In genomic region chr7:135977020-135977741, GRCh38 we compare ENCODE assay signal across 8 cellular contexts. TPM values are rescaled to one million over a fixed set of nuclear protein-coding genes. Genes with fewer than 3 reads are reported as not detected.
DNase-seq lines count a peak whose midpoint lies in the region; ATAC-seq, FAIRE-seq and TF ChIP-seq lines count a peak whose summit lies in the region.

TSS of gene MTPN (minus strand) at chr7:135977359. CDS start at chr7:135977100, 259 bp downstream.

- H3K79me2 ChIP-seq in keratinocyte (ENCODE audit: control insufficient read depth, insufficient read depth, low read length) = peaks cover 51% of the 10 kb centered on the region

- peak; percentile 75 for TF ChIP-seq POLR2A in GM19099 (IDR thresholded peaks at IDR 0.05; ENCODE audit: extremely low read depth, insufficient read length, low read depth)

- H3K27me3 ChIP-seq in keratinocyte (ENCODE audit: control insufficient read depth, extremely low read depth, insufficient read depth, low read length) = no peaks in the 10 kb centered on the region

- peak within 1 kb of the TSS; percentile 73 for H3K27ac ChIP-seq in keratinocyte (ENCODE audit: control insufficient read depth, insufficient read depth, low read length)

- H4K20me1 ChIP-seq in keratinocyte (ENCODE audit: control insufficient read depth, extremely low read depth, insufficient read depth, low read length) = no peaks in the 10 kb centered on the region

- no peaks in the 10 kb centered on the region for H3K9me1 ChIP-seq in keratinocyte (ENCODE audit: control insufficient read depth, extremely low read depth, insufficient read depth, low read length)

- peak within 1 kb of the TSS; percentile 90 for H3K4me2 ChIP-seq in keratinocyte (ENCODE audit: control insufficient read depth, extremely low read depth, insufficient read depth, low read depth, low read length)

- peak within 1 kb of the TSS; percentile 70 for H2AFZ ChIP-seq in keratinocyte (ENCODE audit: control insufficient read depth, low read length)

- H3K9ac ChIP-seq in keratinocyte (ENCODE audit: control insufficient read depth, extremely low read depth, insufficient read depth, low read length) = peak within 1 kb of the TSS; percentile 86

- H3K9me3 ChIP-seq in keratinocyte (ENCODE audit: control insufficient read depth, low read depth, low read length) = no peaks in the 10 kb centered on the region

- ATAC-seq in HG03432 (IDR thresholded peaks at IDR 0.05; ENCODE audit: unreplicated experiment) = peak; percentile 64

- H3K4me1 ChIP-seq in keratinocyte (ENCODE audit: control insufficient read depth, extremely low read depth, insufficient read depth, low read length) = peaks cover 19% of the 10 kb centered on the region

- TF ChIP-seq CTCF in keratinocyte (optimal IDR thresholded peaks at IDR 0.05 in 1 of 3, IDR thresholded peaks at IDR 0.05 in 1 of 3, conservative IDR thresholded peaks at IDR 0.05 in 1 of 3; ENCODE audit: extremely low read depth in 1 of 3, insufficient read depth in 2 of 3, low read length in 3 of 3) = no peak

- peak; percentile 98 for DNase-seq in AG20443 (ENCODE audit: low spot score)
- DNase-seq in NCI-H510A (lab: John Stamatoyannopoulos, UW) = peak; percentile 92
- DNase-seq in activated CD4-positive, alpha-beta T cell treated with anti-CD3 and anti-CD28 coated beads for 1 hour = peak; percentile 98
- peak; percentile 95 for DNase-seq in cerebellum (ENCODE audit: low spot score)
- peak; percentile 87 for DNase-seq in keratinocyte (ENCODE audit: low read depth, low spot score)
- DNase-seq in stimulated activated CD4-positive, alpha-beta T cell treated with anti-CD3 and anti-CD28 coated beads, Interleukin-15, amount 100 ng/mL, for 1 hour (ENCODE audit: low read depth in 1 of 2, low spot score in 1 of 2) = peak; percentile 93 to 95

- dilution Hi-C loops in keratinocyte (cut with MboI; ENCODE audit: extremely low pct_ligation_motif_present, low sequenced_read_pairs) = no loop called here

- FAIRE-seq in keratinocyte (lab: Jason Lieb, UNC) = peak; percentile 71

- H3K36me3 ChIP-seq in keratinocyte (ENCODE audit: control insufficient read depth in 2 of 2, extremely low read depth in 1 of 2, insufficient read depth in 2 of 2, low read length in 2 of 2) = peaks cover 2 to 3% of the 10 kb centered on the region in 2 experiments

- peak within 1 kb of the TSS; percentile 91 to 100 (median 97) for H3K4me3 ChIP-seq in keratinocyte (ENCODE audit: control insufficient read depth in 2 of 3, extremely low read depth in 1 of 3, insufficient read depth in 2 of 3, low read depth in 1 of 3, low read length in 3 of 3)

RNA-seq across cellular contexts. Expression of gene MTPN, which starts in this region (rescaled TPM):
- total RNA-seq in cerebellum = 163 TPM
- polyA plus RNA-seq in keratinocyte = 94.2 to 151 TPM (median 125 TPM) in 3 replicates
- polyA plus RNA-seq in keratinocyte (2011; ENCODE audit: low read depth) = 11.0 TPM
- polyA plus RNA-seq in keratinocyte (2011; cell fraction: cytosol; rRNA removed) = 128 and 204 TPM in 2 replicates
- 60.2 and 75.3 TPM in 2 replicates for polyA plus RNA-seq in keratinocyte (2011; cell fraction: nucleus; rRNA removed)
- 69.9 and 137 TPM in 2 replicates for polyA plus RNA-seq in keratinocyte (2012; ENCODE audit: low replicate concordance)
- 68.8 to 159 TPM (median 98.2 TPM) in 3 replicates for polyA minus RNA-seq in keratinocyte
- polyA minus RNA-seq in keratinocyte (2011; cell fraction: cytosol; rRNA and poly(A)+ RNA removed) = 222 TPM
- 105 and 112 TPM in 2 replicates for polyA minus RNA-seq in keratinocyte (2011; cell fraction: nucleus; rRNA and poly(A)+ RNA removed)

Comparison
In these comparisons a context has a peak if more than half of its experiments do, and no peak if none do; other contexts are left out.
1. Peak in every context shown above with its lines: DNase-seq, ATAC-seq, H3K4me3 ChIP-seq and H3K27ac ChIP-seq.